Comparison of ENCODE assay signal across 1 cellular context in the genomic region with DNA sequence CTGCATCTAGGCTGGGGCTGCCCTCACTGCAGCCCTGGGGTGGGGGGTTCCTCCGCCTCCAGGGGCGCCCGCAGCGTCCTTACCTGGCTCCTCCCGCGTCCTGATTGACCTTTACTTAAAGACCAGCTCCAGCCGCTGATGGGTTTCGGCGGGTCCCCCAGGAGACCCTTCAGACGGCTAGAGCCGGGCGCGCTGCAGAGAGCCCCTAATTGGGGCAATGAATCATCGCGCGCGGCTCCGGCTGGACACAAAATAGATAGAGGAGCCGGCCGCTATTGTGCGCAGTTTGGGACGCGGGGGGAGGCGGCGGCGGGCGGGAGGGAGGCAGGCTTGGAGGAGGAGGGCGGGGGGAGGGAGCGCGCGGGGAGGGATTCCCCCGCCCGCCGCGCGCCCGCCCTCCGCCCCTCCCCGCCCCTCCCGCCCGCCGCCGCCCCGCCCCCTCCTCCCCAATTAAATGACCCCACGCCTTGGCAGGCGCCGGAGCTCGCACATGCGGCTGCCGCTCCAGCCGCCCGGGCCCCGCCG.
TF ChIP-seq lines count a peak whose summit lies in the region.

No MANE protein-coding gene starts in this region.

TF ChIP-seq in K562, 482 proteins besides CTCF, POLR2A, EP300 and RAD21 (continued from another document):
- TF ChIP-seq, protein P1, sequence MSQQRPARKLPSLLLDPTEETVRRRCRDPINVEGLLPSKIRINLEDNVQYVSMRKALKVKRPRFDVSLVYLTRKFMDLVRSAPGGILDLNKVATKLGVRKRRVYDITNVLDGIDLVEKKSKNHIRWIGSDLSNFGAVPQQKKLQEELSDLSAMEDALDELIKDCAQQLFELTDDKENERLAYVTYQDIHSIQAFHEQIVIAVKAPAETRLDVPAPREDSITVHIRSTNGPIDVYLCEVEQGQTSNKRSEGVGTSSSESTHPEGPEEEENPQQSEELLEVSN (IDR thresholded peaks at IDR 0.05; ENCODE audit: borderline replicate concordance in 1 of 2, extremely low read depth in 1 of 2, insufficient read depth in 1 of 2, insufficient read length in 1 of 2, low read depth in 1 of 2, low read length in 1 of 2, poor library complexity in 1 of 2, severe bottlenecking in 1 of 2) = peak in 1 of 2 experiments; percentile 4
- TF ChIP-seq FOSL1 (tag; conservative IDR thresholded peaks at IDR 0.05) = peak; percentile 52
- TF ChIP-seq JUND (IDR thresholded peaks at IDR 0.05; ENCODE audit: borderline replicate concordance, low read depth, low read length) = peak; percentile 48
- TF ChIP-seq JUND (tag; IDR thresholded peaks at IDR 0.05; ENCODE audit: borderline replicate concordance, low read depth, low read length) = no peak; the same call in 2 of the 3 replicates
- no peak for TF ChIP-seq ZNF785 (CRISPR knock-in tag; IDR thresholded peaks at IDR 0.05)
- TF ChIP-seq HNRNPLL (IDR thresholded peaks at IDR 0.05; ENCODE audit: low read depth, low read length, poor library complexity, severe bottlenecking) = peak; percentile 40
- TF ChIP-seq, protein P2, sequence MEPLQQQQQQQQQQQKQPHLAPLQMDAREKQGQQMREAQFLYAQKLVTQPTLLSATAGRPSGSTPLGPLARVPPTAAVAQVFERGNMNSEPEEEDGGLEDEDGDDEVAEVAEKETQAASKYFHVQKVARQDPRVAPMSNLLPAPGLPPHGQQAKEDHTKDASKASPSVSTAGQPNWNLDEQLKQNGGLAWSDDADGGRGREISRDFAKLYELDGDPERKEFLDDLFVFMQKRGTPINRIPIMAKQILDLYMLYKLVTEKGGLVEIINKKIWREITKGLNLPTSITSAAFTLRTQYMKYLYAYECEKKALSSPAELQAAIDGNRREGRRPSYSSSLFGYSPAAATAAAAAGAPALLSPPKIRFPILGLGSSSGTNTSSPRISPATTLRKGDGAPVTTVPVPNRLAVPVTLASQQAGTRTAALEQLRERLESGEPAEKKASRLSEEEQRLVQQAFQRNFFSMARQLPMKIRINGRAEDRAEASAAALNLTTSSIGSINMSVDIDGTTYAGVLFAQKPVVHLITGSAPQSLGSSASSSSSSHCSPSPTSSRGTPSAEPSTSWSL (CRISPR knock-in tag; IDR thresholded peaks at IDR 0.05; ENCODE audit: borderline replicate concordance) = no peak
- 0 out of 2 replicates have a peak, but pooled peaks have one; percentile 18 for TF ChIP-seq ZFX (CRISPR knock-in tag; IDR thresholded peaks at IDR 0.05)
- TF ChIP-seq, protein P3, sequence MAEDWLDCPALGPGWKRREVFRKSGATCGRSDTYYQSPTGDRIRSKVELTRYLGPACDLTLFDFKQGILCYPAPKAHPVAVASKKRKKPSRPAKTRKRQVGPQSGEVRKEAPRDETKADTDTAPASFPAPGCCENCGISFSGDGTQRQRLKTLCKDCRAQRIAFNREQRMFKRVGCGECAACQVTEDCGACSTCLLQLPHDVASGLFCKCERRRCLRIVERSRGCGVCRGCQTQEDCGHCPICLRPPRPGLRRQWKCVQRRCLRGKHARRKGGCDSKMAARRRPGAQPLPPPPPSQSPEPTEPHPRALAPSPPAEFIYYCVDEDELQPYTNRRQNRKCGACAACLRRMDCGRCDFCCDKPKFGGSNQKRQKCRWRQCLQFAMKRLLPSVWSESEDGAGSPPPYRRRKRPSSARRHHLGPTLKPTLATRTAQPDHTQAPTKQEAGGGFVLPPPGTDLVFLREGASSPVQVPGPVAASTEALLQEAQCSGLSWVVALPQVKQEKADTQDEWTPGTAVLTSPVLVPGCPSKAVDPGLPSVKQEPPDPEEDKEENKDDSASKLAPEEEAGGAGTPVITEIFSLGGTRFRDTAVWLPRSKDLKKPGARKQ (CRISPR knock-in tag; IDR thresholded peaks at IDR 0.05) = 0 out of 2 replicates have a peak, but pooled peaks have one; percentile 37
- TF ChIP-seq ZNF143 (CRISPR knock-in tag; IDR thresholded peaks at IDR 0.05) = no peak
- no peak for TF ChIP-seq FOXK1 (CRISPR knock-in tag; IDR thresholded peaks at IDR 0.05; ENCODE audit: borderline replicate concordance)
- TF ChIP-seq MYC (IDR thresholded peaks at IDR 0.05; ENCODE audit: low read depth, low read length) = peak; percentile 30; the same call in 1 of the 2 replicates
- no peak for TF ChIP-seq MYC (CRISPR knock-in tag; IDR thresholded peaks at IDR 0.05; ENCODE audit: borderline replicate concordance, low read depth)
- peak; percentile 80 for TF ChIP-seq CXXC5 (CRISPR knock-in tag; IDR thresholded peaks at IDR 0.05)
- TF ChIP-seq, protein P4, sequence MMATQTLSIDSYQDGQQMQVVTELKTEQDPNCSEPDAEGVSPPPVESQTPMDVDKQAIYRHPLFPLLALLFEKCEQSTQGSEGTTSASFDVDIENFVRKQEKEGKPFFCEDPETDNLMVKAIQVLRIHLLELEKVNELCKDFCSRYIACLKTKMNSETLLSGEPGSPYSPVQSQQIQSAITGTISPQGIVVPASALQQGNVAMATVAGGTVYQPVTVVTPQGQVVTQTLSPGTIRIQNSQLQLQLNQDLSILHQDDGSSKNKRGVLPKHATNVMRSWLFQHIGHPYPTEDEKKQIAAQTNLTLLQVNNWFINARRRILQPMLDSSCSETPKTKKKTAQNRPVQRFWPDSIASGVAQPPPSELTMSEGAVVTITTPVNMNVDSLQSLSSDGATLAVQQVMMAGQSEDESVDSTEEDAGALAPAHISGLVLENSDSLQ (IDR thresholded peaks at IDR 0.05) = peak; percentile 30; the same call in 1 of the 2 replicates
- TF ChIP-seq, protein P5, sequence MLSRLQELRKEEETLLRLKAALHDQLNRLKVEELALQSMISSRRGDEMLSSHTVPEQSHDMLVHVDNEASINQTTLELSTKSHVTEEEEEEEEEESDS (CRISPR knock-in tag; IDR thresholded peaks at IDR 0.05) = no peak
- TF ChIP-seq, protein P6, sequence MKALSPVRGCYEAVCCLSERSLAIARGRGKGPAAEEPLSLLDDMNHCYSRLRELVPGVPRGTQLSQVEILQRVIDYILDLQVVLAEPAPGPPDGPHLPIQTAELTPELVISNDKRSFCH (CRISPR knock-in tag; IDR thresholded peaks at IDR 0.05) = no peak
- TF ChIP-seq, protein P6 (tag; IDR thresholded peaks at IDR 0.05) = 0 out of 2 replicates have a peak, but pooled peaks have one; percentile 30
- TF ChIP-seq ZNF12 (CRISPR knock-in tag; IDR thresholded peaks at IDR 0.05) = no peak
- no peak for TF ChIP-seq RFX5 (IDR thresholded peaks at IDR 0.05; ENCODE audit: low read depth, low read length)
- TF ChIP-seq PPARD (CRISPR knock-in tag; IDR thresholded peaks at IDR 0.05) = no peak
- no peak for TF ChIP-seq OTX1 (CRISPR knock-in tag; IDR thresholded peaks at IDR 0.05)
- TF ChIP-seq MAZ (CRISPR knock-in tag; conservative IDR thresholded peaks at IDR 0.05 in 1 of 2, IDR thresholded peaks at IDR 0.05 in 1 of 2) = 0 out of 4 replicates have a peak, but pooled peaks of 1 of the 2 experiments have one; percentile 24
- 0 out of 2 replicates have a peak, but pooled peaks have one; percentile 20 for TF ChIP-seq POLR2G (IDR thresholded peaks at IDR 0.05; ENCODE audit: low read depth, low read length)
- peak; percentile 77 for TF ChIP-seq MEIS2 (IDR thresholded peaks at IDR 0.05; ENCODE audit: partially characterized antibody)
- TF ChIP-seq, protein P7, sequence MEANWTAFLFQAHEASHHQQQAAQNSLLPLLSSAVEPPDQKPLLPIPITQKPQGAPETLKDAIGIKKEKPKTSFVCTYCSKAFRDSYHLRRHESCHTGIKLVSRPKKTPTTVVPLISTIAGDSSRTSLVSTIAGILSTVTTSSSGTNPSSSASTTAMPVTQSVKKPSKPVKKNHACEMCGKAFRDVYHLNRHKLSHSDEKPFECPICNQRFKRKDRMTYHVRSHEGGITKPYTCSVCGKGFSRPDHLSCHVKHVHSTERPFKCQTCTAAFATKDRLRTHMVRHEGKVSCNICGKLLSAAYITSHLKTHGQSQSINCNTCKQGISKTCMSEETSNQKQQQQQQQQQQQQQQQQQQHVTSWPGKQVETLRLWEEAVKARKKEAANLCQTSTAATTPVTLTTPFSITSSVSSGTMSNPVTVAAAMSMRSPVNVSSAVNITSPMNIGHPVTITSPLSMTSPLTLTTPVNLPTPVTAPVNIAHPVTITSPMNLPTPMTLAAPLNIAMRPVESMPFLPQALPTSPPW (CRISPR knock-in tag; IDR thresholded peaks at IDR 0.05) = peak; percentile 96
- TF ChIP-seq ZBTB7A (IDR thresholded peaks at IDR 0.05; ENCODE audit: borderline replicate concordance, control insufficient read depth, low read depth, low read length) = peak; percentile 89
- no peak for TF ChIP-seq ZKSCAN8 (CRISPR knock-in tag; IDR thresholded peaks at IDR 0.05)
- no peak for TF ChIP-seq SMARCB1 (IDR thresholded peaks at IDR 0.05; ENCODE audit: insufficient read length, low read depth)
- 0 out of 2 replicates have a peak, but pooled peaks have one; percentile 30 for TF ChIP-seq CTBP1 (IDR thresholded peaks at IDR 0.05; ENCODE audit: borderline replicate concordance)
- TF ChIP-seq YY1 (IDR thresholded peaks at IDR 0.05; ENCODE audit: borderline replicate concordance in 1 of 3, control insufficient read depth in 1 of 3, extremely low read depth in 1 of 3, insufficient read depth in 3 of 3, insufficient read length in 1 of 3, insufficient replicate concordance in 2 of 3, low read depth in 1 of 3, low read length in 2 of 3) = no peak
- TF ChIP-seq DPF2 (IDR thresholded peaks at IDR 0.05) = peak; percentile 49; the same call in 1 of the 2 replicates
- no peak for TF ChIP-seq CREM (IDR thresholded peaks at IDR 0.05; ENCODE audit: low read depth)
- TF ChIP-seq PHB2 (IDR thresholded peaks at IDR 0.05; ENCODE audit: low read depth) = no peak
- peak; percentile 27 for TF ChIP-seq TBP (optimal IDR thresholded peaks at IDR 0.05; ENCODE audit: low read depth, low read length)
- TF ChIP-seq SIN3A (IDR thresholded peaks at IDR 0.05; ENCODE audit: borderline replicate concordance in 2 of 2, control insufficient read depth in 1 of 2, low read depth in 2 of 2, low read length in 2 of 2) = 0 out of 4 replicates have a peak, but pooled peaks of 1 of the 2 experiments have one; percentile 27
- TF ChIP-seq SMAD2 (IDR thresholded peaks at IDR 0.05; ENCODE audit: low read depth, low read length) = no peak
- TF ChIP-seq CBFB (CRISPR knock-in tag; IDR thresholded peaks at IDR 0.05) = no peak
- peak; percentile 57; the same call in 1 of the 2 replicates for TF ChIP-seq SMARCC2 (IDR thresholded peaks at IDR 0.05; ENCODE audit: low read depth)
- TF ChIP-seq, protein P8, sequence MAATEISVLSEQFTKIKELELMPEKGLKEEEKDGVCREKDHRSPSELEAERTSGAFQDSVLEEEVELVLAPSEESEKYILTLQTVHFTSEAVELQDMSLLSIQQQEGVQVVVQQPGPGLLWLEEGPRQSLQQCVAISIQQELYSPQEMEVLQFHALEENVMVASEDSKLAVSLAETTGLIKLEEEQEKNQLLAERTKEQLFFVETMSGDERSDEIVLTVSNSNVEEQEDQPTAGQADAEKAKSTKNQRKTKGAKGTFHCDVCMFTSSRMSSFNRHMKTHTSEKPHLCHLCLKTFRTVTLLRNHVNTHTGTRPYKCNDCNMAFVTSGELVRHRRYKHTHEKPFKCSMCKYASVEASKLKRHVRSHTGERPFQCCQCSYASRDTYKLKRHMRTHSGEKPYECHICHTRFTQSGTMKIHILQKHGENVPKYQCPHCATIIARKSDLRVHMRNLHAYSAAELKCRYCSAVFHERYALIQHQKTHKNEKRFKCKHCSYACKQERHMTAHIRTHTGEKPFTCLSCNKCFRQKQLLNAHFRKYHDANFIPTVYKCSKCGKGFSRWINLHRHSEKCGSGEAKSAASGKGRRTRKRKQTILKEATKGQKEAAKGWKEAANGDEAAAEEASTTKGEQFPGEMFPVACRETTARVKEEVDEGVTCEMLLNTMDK (IDR thresholded peaks at IDR 0.05; ENCODE audit: borderline replicate concordance, insufficient read depth, low read depth, low read length, poor library complexity, severe bottlenecking) = no peak
- TF ChIP-seq, protein P9, sequence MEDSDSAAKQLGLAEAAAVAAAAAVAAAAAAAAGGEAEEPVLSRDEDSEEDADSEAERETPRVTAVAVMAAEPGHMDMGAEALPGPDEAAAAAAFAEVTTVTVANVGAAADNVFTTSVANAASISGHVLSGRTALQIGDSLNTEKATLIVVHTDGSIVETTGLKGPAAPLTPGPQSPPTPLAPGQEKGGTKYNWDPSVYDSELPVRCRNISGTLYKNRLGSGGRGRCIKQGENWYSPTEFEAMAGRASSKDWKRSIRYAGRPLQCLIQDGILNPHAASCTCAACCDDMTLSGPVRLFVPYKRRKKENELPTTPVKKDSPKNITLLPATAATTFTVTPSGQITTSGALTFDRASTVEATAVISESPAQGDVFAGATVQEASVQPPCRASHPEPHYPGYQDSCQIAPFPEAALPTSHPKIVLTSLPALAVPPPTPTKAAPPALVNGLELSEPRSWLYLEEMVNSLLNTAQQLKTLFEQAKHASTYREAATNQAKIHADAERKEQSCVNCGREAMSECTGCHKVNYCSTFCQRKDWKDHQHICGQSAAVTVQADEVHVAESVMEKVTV (CRISPR knock-in tag; IDR thresholded peaks at IDR 0.05) = no peak
